22 cellular contexts compared by ENCODE assay signal in genomic region chr10:128058106-128058745, GRCh38.
DNase-seq lines count a peak whose midpoint lies in the region; ATAC-seq and TF ChIP-seq lines count a peak whose summit lies in the region.
"Had no signal": no experiment of that assay in that cellular context is flagged by ENCODE, and none has a peak within 500 bp of the region (broad histone marks: within the 10 kb centered on the region; RNA-seq: fewer than 3 reads in every experiment).

No MANE protein-coding gene starts in this region.

- peaks cover 38% of the 10 kb centered on the region for H3K4me1 ChIP-seq in CD8-positive, alpha-beta T cell (ENCODE audit: insufficient read depth, low read length)
- H3K4me1 ChIP-seq in ascending aorta = peaks cover 17 to 44% of the 10 kb centered on the region in 2 donors
- peaks cover 93 to 97% of the 10 kb centered on the region in 2 experiments for H3K4me1 ChIP-seq in neutrophil (ENCODE audit: control insufficient read depth in 1 of 2, insufficient read depth in 1 of 2, low read depth in 1 of 2, low read length in 1 of 2)

- H3K9me3 ChIP-seq in CD8-positive, alpha-beta T cell (ENCODE audit: low read length) = no peaks in the 10 kb centered on the region
- no peaks in the 10 kb centered on the region for H3K9me3 ChIP-seq in ascending aorta
- no peaks in the 10 kb centered on the region for H3K9me3 ChIP-seq in neutrophil
- H3K9me3 ChIP-seq: SK-N-SH, upper lobe of right lung had no signal

- peaks cover 93% of the 10 kb centered on the region for H3K36me3 Mint-ChIP-seq in activated T-cell treated with anti-CD3 and anti-CD28 coated beads, Interleukin-2, amount 50 U/mL, for 24 hours (ENCODE audit: low read depth)
- peaks cover 73% of the 10 kb centered on the region for H3K36me3 Mint-ChIP-seq in CD8-positive, alpha-beta T cell
- H3K36me3 Mint-ChIP-seq: WTC11 had no signal

- no peak overlapping the region for H3K27ac ChIP-seq in CD8-positive, alpha-beta T cell (ENCODE audit: low read depth, low read length)
- H3K27ac ChIP-seq in ascending aorta (peak overlapping the region; percentile 62 to 72), neutrophil (peak overlapping the region; percentile 98)
- H3K27ac ChIP-seq: upper lobe of right lung had no signal

- no peak for TF ChIP-seq CTCF in CD8-positive, alpha-beta T cell (IDR thresholded peaks at IDR 0.05)
- TF ChIP-seq CTCF in ascending aorta (IDR thresholded peaks at IDR 0.05) (no peak), neutrophil (IDR thresholded peaks at IDR 0.05) (no peak), foreskin fibroblast (IDR thresholded peaks at IDR 0.05; ENCODE audit: low read depth, low read length) (no peak)

- H3K27ac Mint-ChIP-seq in activated T-cell treated with anti-CD3 and anti-CD28 coated beads, Interleukin-2, amount 50 U/mL, for 24 hours = peak overlapping the region; percentile 45
- peak overlapping the region; percentile 52 for H3K27ac Mint-ChIP-seq in CD8-positive, alpha-beta T cell
- H3K27ac Mint-ChIP-seq: activated CD4-positive, alpha-beta memory T cell treated with anti-CD3 and anti-CD28 coated beads for 36 hours; WTC11 had no signal

- H3K27me3 ChIP-seq in CD8-positive, alpha-beta T cell (ENCODE audit: insufficient read depth, low read length) = no peaks in the 10 kb centered on the region
- no peaks in the 10 kb centered on the region for H3K27me3 ChIP-seq in ascending aorta
- no peaks in the 10 kb centered on the region for H3K27me3 ChIP-seq in neutrophil
- H3K27me3 ChIP-seq: upper lobe of right lung had no signal

- H3K4me3 ChIP-seq in CD8-positive, alpha-beta T cell (ENCODE audit: low read depth, low read length) = no peak overlapping the region
- no peak overlapping the region for H3K4me3 ChIP-seq in ascending aorta
- no peak overlapping the region for H3K4me3 ChIP-seq in neutrophil (ENCODE audit: low read depth in 1 of 2, low read length in 1 of 2)
- H3K4me3 ChIP-seq in foreskin fibroblast (ENCODE audit: low read depth in 1 of 2, low read length in 2 of 2) = no peak overlapping the region
- H3K4me3 ChIP-seq: upper lobe of right lung had no signal

- no peak overlapping the region for H3K4me3 Mint-ChIP-seq in activated T-cell treated with anti-CD3 and anti-CD28 coated beads, Interleukin-2, amount 50 U/mL, for 24 hours
- H3K4me3 Mint-ChIP-seq in CD8-positive, alpha-beta T cell = no peak overlapping the region
- H3K4me3 Mint-ChIP-seq: activated CD4-positive, alpha-beta memory T cell treated with anti-CD3 and anti-CD28 coated beads for 36 hours; WTC11 had no signal

- H3K4me1 Mint-ChIP-seq in activated T-cell treated with anti-CD3 and anti-CD28 coated beads, Interleukin-2, amount 50 U/mL, for 24 hours (ENCODE audit: low read depth) = peaks cover 54% of the 10 kb centered on the region
- H3K4me1 Mint-ChIP-seq in CD8-positive, alpha-beta T cell (ENCODE audit: low read depth) = peaks cover 52% of the 10 kb centered on the region

- ATAC-seq in CD8-positive, alpha-beta T cell = no peak
- ATAC-seq in HG03045 (IDR thresholded peaks at IDR 0.05; ENCODE audit: unreplicated experiment) = no peak
- ATAC-seq: upper lobe of right lung, WTC11 had no signal

- DNase-seq in activated T-cell treated with anti-CD3 and anti-CD28 coated beads, Interleukin-2, amount 50 U/mL, for 24 hours = no peak
- no peak for DNase-seq in activated T-cell treated with anti-CD3 and anti-CD28 coated beads, Interleukin-2, amount 50 U/mL, for 1 hour
- DNase-seq in CD8-positive, alpha-beta T cell = no peak
- DNase-seq in ascending aorta (ENCODE audit: low spot score in 2 of 2) (peak in 1 of 2 donors; percentile 53), foreskin fibroblast (no peak), NCI-H748 (lab: John Stamatoyannopoulos, UW; ENCODE audit: unreplicated experiment) (no peak)
- DNase-seq: activated CD4-positive, alpha-beta memory T cell treated with anti-CD3 and anti-CD28 coated beads for 36 hours; activated gamma-delta T cell treated with Interleukin-2 at 50 U/mL for 16 hours; AML-193; caudate nucleus; H7; KBM-7; kidney glomerular epithelial cell; NCI-H146; NCI-H524; SK-N-SH; stimulated activated CD4-positive, alpha-beta T cell treated with anti-CD3 and anti-CD28 coated beads, Interleukin-1b, Interleukin-23, amount 100 ng/mL, for 48 hours; T1000; upper lobe of right lung had no signal

- H3K9me3 Mint-ChIP-seq in activated T-cell treated with anti-CD3 and anti-CD28 coated beads, Interleukin-2, amount 50 U/mL, for 24 hours = no peaks in the 10 kb centered on the region
- H3K9me3 Mint-ChIP-seq in CD8-positive, alpha-beta T cell = no peaks in the 10 kb centered on the region
- H3K9me3 Mint-ChIP-seq: activated CD4-positive, alpha-beta memory T cell treated with anti-CD3 and anti-CD28 coated beads for 36 hours; WTC11 had no signal

- POLR2A ChIA-PET in CD8-positive, alpha-beta T cell (lab: Charles Lee) = interaction anchor here (1.2 to 4.7 kb wide), 2 partner anchors 10 to 11 kb away, joined by 4 to 28 read pairs; no protein-coding TSS in a partner anchor

- intact Hi-C loops in CD8-positive, alpha-beta T cell (cut with DNase I, micrococcal nuclease) = no loop called here
- intact Hi-C loops in ascending aorta (cut with DNase I) = no loop called here

- H3K36me3 ChIP-seq in CD8-positive, alpha-beta T cell (ENCODE audit: insufficient read depth, low read length) = peaks cover 15% of the 10 kb centered on the region
- H3K36me3 ChIP-seq in ascending aorta = no peaks in the 10 kb centered on the region
- H3K36me3 ChIP-seq in neutrophil = peaks cover 97% of the 10 kb centered on the region

- H3K27me3 Mint-ChIP-seq in activated T-cell treated with anti-CD3 and anti-CD28 coated beads, Interleukin-2, amount 50 U/mL, for 24 hours = no peaks in the 10 kb centered on the region
- no peaks in the 10 kb centered on the region for H3K27me3 Mint-ChIP-seq in CD8-positive, alpha-beta T cell (ENCODE audit: low read depth)
- H3K27me3 Mint-ChIP-seq: activated CD4-positive, alpha-beta memory T cell treated with anti-CD3 and anti-CD28 coated beads for 36 hours had no signal

- CTCF ChIA-PET in CD8-positive, alpha-beta T cell (lab: Charles Lee) = interaction anchor here (0.6 to 2.8 kb wide), 7 partner anchors 10 to 205 kb away, joined by 3 to 23 read pairs (median 5); no protein-coding TSS in a partner anchor
